ENCODE assay signal across 1 cellular context in genomic region chr3:42804831-42805821, GRCh38.
TF ChIP-seq lines count a peak whose summit lies in the region.

No MANE protein-coding gene starts in this region.

TF ChIP-seq in IMR-90, 13 proteins besides CTCF, POLR2A, EP300 and RAD21 (continued from another document):
- TF ChIP-seq ELK1 (IDR thresholded peaks at IDR 0.05; ENCODE audit: borderline replicate concordance, low read depth, low read length), result no peak
- TF ChIP-seq MAFK (IDR thresholded peaks at IDR 0.05; ENCODE audit: low read depth, low read length), result no peak
